In the genomic region with DNA sequence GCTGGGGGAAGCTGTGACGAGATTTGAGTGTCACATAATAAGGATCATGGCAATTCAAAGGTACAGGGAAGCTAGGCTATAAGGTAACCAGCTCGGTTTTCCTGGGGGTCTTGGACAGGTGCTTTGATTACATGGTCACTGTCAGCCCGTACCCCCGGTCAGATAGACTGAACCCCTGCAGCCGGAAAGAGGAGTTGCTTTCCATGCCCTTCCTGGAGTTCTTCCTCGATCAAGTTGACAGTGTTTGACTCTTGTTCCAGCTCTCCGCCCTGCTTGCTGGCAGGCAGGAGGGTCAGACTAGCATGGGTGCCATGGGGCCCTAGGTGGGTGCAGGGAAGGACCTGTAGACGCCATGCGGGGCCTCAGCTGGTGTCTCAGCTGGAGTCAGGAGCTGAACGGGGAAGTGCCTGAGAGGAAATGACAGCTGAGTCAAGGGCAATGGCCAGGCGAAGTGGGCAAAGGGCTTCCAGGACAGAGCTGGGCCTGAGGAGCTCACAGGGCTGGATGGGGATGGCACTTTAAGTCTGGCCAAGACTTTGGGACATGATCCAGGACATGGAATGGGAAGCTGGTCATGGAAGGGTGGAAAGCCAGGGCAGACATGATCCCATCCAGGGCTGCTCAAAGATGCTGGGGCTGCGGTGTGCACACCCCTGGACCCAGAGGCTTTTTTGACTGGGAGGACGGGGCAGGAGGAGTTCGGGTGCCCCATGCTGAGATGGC, we compare ENCODE assay signal across 1 cellular context.
TF ChIP-seq lines count a peak whose summit lies in the region.

No MANE protein-coding gene starts in this region.

TF ChIP-seq in endothelial cell of umbilical vein, 7 proteins besides CTCF, POLR2A, EP300 and RAD21:
- TF ChIP-seq EZH2 (IDR thresholded peaks at IDR 0.05; ENCODE audit: borderline replicate concordance, low read depth, low read length, severe bottlenecking) (no peak), JUN (IDR thresholded peaks at IDR 0.05; ENCODE audit: borderline replicate concordance, insufficient read depth, insufficient read length, low read depth) (no peak), MYC (IDR thresholded peaks at IDR 0.05; ENCODE audit: low read depth, low read length) (no peak), FOS (IDR thresholded peaks at IDR 0.05; ENCODE audit: borderline replicate concordance, insufficient read depth, low read length) (no peak), POLR2AphosphoS5 (IDR thresholded peaks at IDR 0.05; ENCODE audit: insufficient read depth, low read depth, low read length) (no peak), GATA2 (IDR thresholded peaks at IDR 0.05; ENCODE audit: insufficient read depth, insufficient read length, low read depth, low read length) (no peak)
- TF ChIP-seq, protein P1, sequence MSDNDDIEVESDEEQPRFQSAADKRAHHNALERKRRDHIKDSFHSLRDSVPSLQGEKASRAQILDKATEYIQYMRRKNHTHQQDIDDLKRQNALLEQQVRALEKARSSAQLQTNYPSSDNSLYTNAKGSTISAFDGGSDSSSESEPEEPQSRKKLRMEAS (IDR thresholded peaks at IDR 0.05; ENCODE audit: insufficient read depth, insufficient read length): no peak
